ENCODE assay signal across 9 cellular contexts in the genomic region with DNA sequence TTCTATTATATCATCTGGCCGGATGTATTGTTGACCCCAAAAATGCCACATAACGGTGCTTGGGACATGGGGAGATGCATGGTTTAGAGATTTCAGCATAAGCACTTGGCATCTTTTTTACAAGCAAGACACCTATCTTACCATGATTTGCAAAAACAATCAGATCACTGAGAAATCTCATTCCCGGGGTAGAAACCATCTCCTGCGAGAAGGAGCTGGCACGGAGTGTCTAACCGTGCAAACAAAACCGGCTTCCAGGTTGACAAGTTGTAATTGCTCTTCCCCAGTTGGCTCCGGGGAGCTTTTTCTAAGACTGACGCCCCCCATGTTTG. TPM values are rescaled to one million over a fixed set of nuclear protein-coding genes. Genes with fewer than 3 reads are reported as not detected.
DNase-seq lines count a peak whose midpoint lies in the region; ATAC-seq and TF ChIP-seq lines count a peak whose summit lies in the region.
"Had no signal": no experiment of that assay in that cellular context is flagged by ENCODE, and none has a peak within 500 bp of the region (broad histone marks: within the 10 kb centered on the region; RNA-seq: fewer than 3 reads in every experiment).

No MANE protein-coding gene starts in this region.

- H3K27ac ChIP-seq in heart right ventricle = peak overlapping the region in 4 of 10 donors; percentile 68 to 98 (median 83)
- H3K27ac ChIP-seq in liver (ENCODE audit: low read depth in 1 of 2, low read length in 2 of 2) = peak overlapping the region; percentile 75 to 78
- H3K27ac ChIP-seq in transverse colon = peak overlapping the region in 2 of 4 donors; percentile 77 to 81

- TF ChIP-seq CTCF in heart right ventricle (IDR thresholded peaks at IDR 0.05) (no peak), liver (IDR thresholded peaks at IDR 0.05; ENCODE audit: low read depth, low read length, missing input control) (no peak), transverse colon (IDR thresholded peaks at IDR 0.05) (no peak)

- POLR2A ChIA-PET in activated CD4-positive, alpha-beta memory T cell treated with anti-CD3 and anti-CD28 coated beads, Interleukin-2, amount 10 ng/mL, durations not matched to agents 7 days and 5 days (lab: Charles Lee) = interaction anchor here (0.6 to 8.6 kb wide), 18 partner anchors 9 to 170 kb away, joined by 3 to 158 read pairs (median 9); partner anchors contain the start of genes AMZ2 and WIPI1

- intact Hi-C loops in heart right ventricle (cut with DNase I) (loop anchor here in 3 of 10 donors (5.0 to 10.0 kb wide), 3 partner anchors 87 to 105 kb away; no protein-coding TSS in a partner anchor), left ventricle myocardium superior (cut with micrococcal nuclease) (no loop called here), transverse colon (cut with DNase I; ENCODE audit: low total_unique reads) (no loop called here)

- ATAC-seq in heart right ventricle (no peak), left ventricle myocardium superior (no peak), GM21360 (IDR thresholded peaks at IDR 0.05; ENCODE audit: unreplicated experiment) (no peak), HG02763 (IDR thresholded peaks at IDR 0.05; ENCODE audit: unreplicated experiment) (no peak)

- CTCF ChIA-PET in activated CD4-positive, alpha-beta memory T cell treated with anti-CD3 and anti-CD28 coated beads, Interleukin-2, amount 10 ng/mL, durations not matched to agents 7 days and 5 days (lab: Charles Lee) = interaction anchor here (0.9 to 5.0 kb wide), 7 partner anchors 26 to 147 kb away, joined by 3 to 33 read pairs (median 8); no protein-coding TSS in a partner anchor

- TF ChIP-seq RAD21 in liver (IDR thresholded peaks at IDR 0.05) = no peak

- in situ Hi-C loops in transverse colon (cut with MboI; ENCODE audit: low pct_ligation_motif_present in 1 of 4, low pct_unique_long_range_greater_than_20kb in 1 of 4, low sequenced_read_pairs in 3 of 4) = no loop called here

- peaks cover 30% of the 10 kb centered on the region for H3K36me3 Mint-ChIP-seq in activated CD4-positive, alpha-beta memory T cell treated with anti-CD3 and anti-CD28 coated beads, Interleukin-2, amount 10 ng/mL, durations not matched to agents 7 days and 5 days (ENCODE audit: low read depth)

- 38 to 44% methylated on average over 9 of the region's 9 CpGs for WGBS in heart right ventricle, 2 donors
- WGBS in liver = 38% methylated on average over 9 of the region's 9 CpGs
- 14 to 22% methylated on average over 7 to 9 of the region's 9 CpGs for WGBS in transverse colon (ENCODE audit: low coverage in 1 of 2), 2 donors

- H3K4me3 ChIP-seq in heart right ventricle (peak overlapping the region in 6 of 10 donors; percentile 70 to 85 (median 72)), liver (ENCODE audit: low read depth in 1 of 3, low read length in 3 of 3) (peak overlapping the region; percentile 60 to 76 (median 63)), transverse colon (peak overlapping the region in 3 of 4 donors; percentile 37 to 57 (median 52))

- no peaks in the 10 kb centered on the region for H3K27me3 Mint-ChIP-seq in activated CD4-positive, alpha-beta memory T cell treated with anti-CD3 and anti-CD28 coated beads, Interleukin-2, amount 10 ng/mL, durations not matched to agents 7 days and 5 days

- no peak for TF ChIP-seq POLR2A in transverse colon (IDR thresholded peaks at IDR 0.05)

- no peak for TF ChIP-seq EP300 in transverse colon (IDR thresholded peaks at IDR 0.05; ENCODE audit: low read depth)

- H3K4me3 Mint-ChIP-seq in activated CD4-positive, alpha-beta memory T cell treated with anti-CD3 and anti-CD28 coated beads, Interleukin-2, amount 10 ng/mL, durations not matched to agents 7 days and 5 days = peak overlapping the region; percentile 87

- H3K36me3 ChIP-seq in heart right ventricle (no peaks in the 10 kb centered on the region), liver (ENCODE audit: control insufficient read depth in 4 of 4, insufficient read depth in 3 of 4, low read depth in 1 of 4, low read length in 3 of 4) (no peaks in the 10 kb centered on the region), transverse colon (no peaks in the 10 kb centered on the region)

- peaks cover 0 to 26% (median 14%) of the 10 kb centered on the region in 7 donors for H3K27me3 ChIP-seq in heart right ventricle
- H3K27me3 ChIP-seq in liver (ENCODE audit: control insufficient read depth in 4 of 4, insufficient read depth in 4 of 4, low read length in 3 of 4) = no peaks in the 10 kb centered on the region
- peaks cover 64% of the 10 kb centered on the region for H3K27me3 ChIP-seq in transverse colon

- H3K4me1 ChIP-seq in heart right ventricle = peaks cover 4 to 51% (median 20%) of the 10 kb centered on the region in 9 donors
- peaks cover 5 to 22% (median 15%) of the 10 kb centered on the region in 4 donors for H3K4me1 ChIP-seq in liver (ENCODE audit: control insufficient read depth in 4 of 4, insufficient read depth in 4 of 4, low read length in 3 of 4)
- peaks cover 0 to 28% (median 23%) of the 10 kb centered on the region in 4 donors for H3K4me1 ChIP-seq in transverse colon

- H3K9ac ChIP-seq in liver (ENCODE audit: low read depth in 1 of 2, low read length in 2 of 2) = peak overlapping the region in 1 of 2 donors; percentile 54

- DNase-seq in heart right ventricle = no peak
- DNase-seq in left ventricle myocardium superior = no peak
- DNase-seq in activated CD4-positive, alpha-beta memory T cell treated with anti-CD3 and anti-CD28 coated beads, Interleukin-2, amount 10 ng/mL, durations not matched to agents 7 days and 5 days = no peak
- DNase-seq in transverse colon = no peak
- DNase-seq in stimulated activated CD4-positive, alpha-beta T cell treated with anti-CD3 and anti-CD28 coated beads, Interleukin-4, amount 100 ng/mL, for 1 hour = no peak
- DNase-seq: amniotic stem cell had no signal

- peaks cover 58% of the 10 kb centered on the region for H3K4me1 Mint-ChIP-seq in activated CD4-positive, alpha-beta memory T cell treated with anti-CD3 and anti-CD28 coated beads, Interleukin-2, amount 10 ng/mL, durations not matched to agents 7 days and 5 days

- H3K9me3 Mint-ChIP-seq in activated CD4-positive, alpha-beta memory T cell treated with anti-CD3 and anti-CD28 coated beads, Interleukin-2, amount 10 ng/mL, durations not matched to agents 7 days and 5 days = no peaks in the 10 kb centered on the region

- H3K27ac Mint-ChIP-seq in activated CD4-positive, alpha-beta memory T cell treated with anti-CD3 and anti-CD28 coated beads, Interleukin-2, amount 10 ng/mL, durations not matched to agents 7 days and 5 days = peak overlapping the region; percentile 99

- H3K9me3 ChIP-seq in heart right ventricle = no peaks in the 10 kb centered on the region
- H3K9me3 ChIP-seq in liver (ENCODE audit: control insufficient read depth in 4 of 4, low read length in 3 of 4) = no peaks in the 10 kb centered on the region
- no peaks in the 10 kb centered on the region for H3K9me3 ChIP-seq in transverse colon

TF ChIP-seq in liver, 16 proteins besides CTCF, POLR2A, EP300 and RAD21:
- TF ChIP-seq FOXA2 (IDR thresholded peaks at IDR 0.05) = no peak

RNA-seq across cellular contexts. Expression of gene SLC16A6, which starts 1.0 kb away (rescaled TPM):
- total RNA-seq in heart right ventricle = 1 to 10 TPM in 2 of 10 donors, under 1 TPM in 7, not detected in 1; 0.16 to 1.9 (median 0.59) TPM
- polyA plus RNA-seq in heart right ventricle = under 1 TPM; 0.14 to 0.80 TPM
- total RNA-seq in left ventricle myocardium superior = not detected
- total RNA-seq in activated CD4-positive, alpha-beta memory T cell treated with anti-CD3 and anti-CD28 coated beads, Interleukin-2, amount 10 ng/mL, durations not matched to agents 7 days and 5 days = 10 to 100 TPM; 10.4 to 10.8 TPM
- total RNA-seq in liver = under 1 TPM; 0.89 to 0.92 TPM
- under 1 TPM; 0.11 to 0.29 TPM for polyA plus RNA-seq in liver
- total RNA-seq in transverse colon = under 1 TPM in 2 of 4 donors, not detected in 2; 0.14 to 0.48 TPM

RNA-seq across cellular contexts. Expression of gene ARSG, which starts 1.4 kb away (rescaled TPM):
- total RNA-seq in heart right ventricle = 1 to 10 TPM; 2.5 to 6.2 (median 3.5) TPM
- 1 to 10 TPM in 1 of 2 donors, under 1 TPM in 1; 0.95 to 3.5 TPM for polyA plus RNA-seq in heart right ventricle
- total RNA-seq in left ventricle myocardium superior = 3.3 TPM
- total RNA-seq in activated CD4-positive, alpha-beta memory T cell treated with anti-CD3 and anti-CD28 coated beads, Interleukin-2, amount 10 ng/mL, durations not matched to agents 7 days and 5 days = 10 to 100 TPM; 13.5 to 16.8 TPM
- 1 to 10 TPM; 1.9 to 5.4 TPM for total RNA-seq in liver
- 1 to 10 TPM; 1.5 to 2.7 TPM for polyA plus RNA-seq in liver
- 1 to 10 TPM in 2 of 4 donors, under 1 TPM in 1, not detected in 1; 0.41 to 4.4 (median 1.6) TPM for total RNA-seq in transverse colon

RNA-seq across cellular contexts. Expression of gene AMZ2, which starts 42.1 kb away (rescaled TPM):
- total RNA-seq in heart right ventricle = 100 to 1,000 TPM in 8 of 10 donors, 10 to 100 TPM in 2; 70.7 to 140 (median 111) TPM
- polyA plus RNA-seq in heart right ventricle = 10 to 100 TPM; 41.6 to 77.4 TPM
- total RNA-seq in left ventricle myocardium superior = 92.1 TPM
- 100 to 1,000 TPM; 106 to 121 TPM for total RNA-seq in activated CD4-positive, alpha-beta memory T cell treated with anti-CD3 and anti-CD28 coated beads, Interleukin-2, amount 10 ng/mL, durations not matched to agents 7 days and 5 days
- total RNA-seq in liver = 10 to 100 TPM; 11.6 to 15.5 TPM
- 10 to 100 TPM; 19.1 to 19.6 TPM for polyA plus RNA-seq in liver
- total RNA-seq in transverse colon = 10 to 100 TPM in 3 of 4 donors, not detected in 1; 32.7 to 45.6 (median 32.8) TPM
